Comparison of ENCODE assay signal across 15 cellular contexts in genomic region chr9:105403552-105404246, GRCh38.
"Had no signal": no experiment of that assay in that cellular context is flagged by ENCODE, and none has a peak within 500 bp of the region (broad histone marks: within the 10 kb centered on the region; RNA-seq: fewer than 3 reads in every experiment).

No MANE protein-coding gene starts in this region.

- DNase-seq: activated CD4-positive, alpha-beta memory T cell treated with anti-CD3 and anti-CD28 coated beads for 36 hours; activated effector memory CD4-positive, alpha-beta T cell treated with anti-CD3 and anti-CD28 coated beads, Interleukin-2, amount 50 U/mL, for 16 hours; activated T-cell treated with anti-CD3 and anti-CD28 coated beads, Interleukin-2, amount 50 U/mL, for 4 hours; aorta; colonic mucosa; gastrocnemius medialis; mammary epithelial cell; mucosa of descending colon; spleen; stimulated activated CD4-positive, alpha-beta T cell treated with anti-CD3 and anti-CD28 coated beads, Interleukin-1b, Interleukin-23, amount 100 ng/mL, for 48 hours had no signal

- H3K36me3 Mint-ChIP-seq: type B pancreatic cell had no signal

- H3K36me3 ChIP-seq: colonic mucosa, gastrocnemius medialis, spleen had no signal

- H3K9me3 ChIP-seq: colonic mucosa, gastrocnemius medialis, mucosa of descending colon had no signal

- H3K27me3 Mint-ChIP-seq: type B pancreatic cell had no signal

- H3K4me3 ChIP-seq: colonic mucosa, gastrocnemius medialis, mucosa of descending colon, spleen had no signal

- H3K27ac ChIP-seq: colonic mucosa, gastrocnemius medialis, spleen had no signal

- H3K4me3 Mint-ChIP-seq: activated CD4-positive, alpha-beta memory T cell treated with anti-CD3 and anti-CD28 coated beads for 36 hours; activated T-cell treated with anti-CD3 and anti-CD28 coated beads, Interleukin-2, amount 50 U/mL, for 4 hours; nephron; type B pancreatic cell had no signal

- H3K27ac Mint-ChIP-seq: activated CD4-positive, alpha-beta memory T cell treated with anti-CD3 and anti-CD28 coated beads for 36 hours; nephron; T-helper 2 cell treated with Interferon-gamma antibody and Interleukin-4, amounts not matched to agents 5 μg/mL and 100 μg/mL, for 36 hours; type B pancreatic cell had no signal

- H3K27me3 ChIP-seq: colonic mucosa, gastrocnemius medialis had no signal

- H3K4me1 ChIP-seq: colonic mucosa, gastrocnemius medialis had no signal

- ATAC-seq: activated CD4-positive, CD25-positive, alpha-beta regulatory T cell treated with anti-CD3 and anti-CD28 coated beads, Interleukin-2, amount 50 U/mL, for 24 hours; activated T-cell treated with anti-CD3 and anti-CD28 coated beads, Interleukin-2, amount 50 U/mL, for 4 hours; gastrocnemius medialis; mucosa of descending colon; sciatic nerve had no signal
